ENCODE assay signal across 8 cellular contexts in genomic region chr6:152983637-152984386, GRCh38. TPM values are rescaled to one million over a fixed set of nuclear protein-coding genes. Genes with fewer than 3 reads are reported as not detected.
DNase-seq lines count a peak whose midpoint lies in the region; ATAC-seq and TF ChIP-seq lines count a peak whose summit lies in the region.

No MANE protein-coding gene starts in this region.

- WGBS in endodermal cell (ENCODE audit: insufficient coverage in 1 of 2, insufficient read length in 1 of 2), 2 experiments, result 0% methylated on average over 20 to 36 of the region's 36 CpGs
- WGBS in mesodermal cell (ENCODE audit: insufficient coverage in 2 of 2), 2 experiments, result 0 to 1% methylated on average over 8 to 23 of the region's 36 CpGs

- H3K9me3 ChIP-seq in endodermal cell (ENCODE audit: control insufficient read depth, low read length), result no peaks in the 10 kb centered on the region
- no peaks in the 10 kb centered on the region for H3K9me3 ChIP-seq in mesodermal cell (ENCODE audit: control insufficient read depth, low read length)

- peaks cover 27% of the 10 kb centered on the region for H3K4me1 Mint-ChIP-seq in endodermal cell

- H3K9me3 Mint-ChIP-seq in endodermal cell, result no peaks in the 10 kb centered on the region

- peak overlapping the region; percentile 99 for H3K27ac Mint-ChIP-seq in endodermal cell

- peak; percentile 28 for ATAC-seq in GM18909 (IDR thresholded peaks at IDR 0.05; ENCODE audit: poor library complexity, unreplicated experiment)
- ATAC-seq in HG03342 (IDR thresholded peaks at IDR 0.05; ENCODE audit: unreplicated experiment), result peak; percentile 23

- H3K36me3 Mint-ChIP-seq in endodermal cell (ENCODE audit: low read depth), result peaks cover 16% of the 10 kb centered on the region

- H3K27ac ChIP-seq in endodermal cell (ENCODE audit: low read depth, low read length) (peak overlapping the region; percentile 95), mesodermal cell (ENCODE audit: low read depth, low read length, severe bottlenecking) (peak overlapping the region; percentile 89)

- no peaks in the 10 kb centered on the region for H3K27me3 Mint-ChIP-seq in endodermal cell (ENCODE audit: insufficient read depth)

- H3K4me1 ChIP-seq in endodermal cell (ENCODE audit: control insufficient read depth, insufficient read depth, low read length), result no peaks in the 10 kb centered on the region
- no peaks in the 10 kb centered on the region for H3K4me1 ChIP-seq in mesodermal cell (ENCODE audit: control insufficient read depth, insufficient read depth, low read length, poor library complexity, severe bottlenecking)

- H3K36me3 ChIP-seq in endodermal cell (ENCODE audit: control insufficient read depth, insufficient read depth, low read length) (peaks cover 38% of the 10 kb centered on the region), mesodermal cell (ENCODE audit: control insufficient read depth, insufficient read depth, low read length) (peaks cover 21% of the 10 kb centered on the region)

- peak overlapping the region; percentile 79 for H3K4me3 Mint-ChIP-seq in endodermal cell

- peak overlapping the region; percentile 84 for H3K9ac ChIP-seq in endodermal cell (ENCODE audit: extremely low read depth, low read length, poor library complexity, severe bottlenecking)

- DNase-seq in AG09309 (ENCODE audit: low read depth), result peak; percentile 23
- DNase-seq in NOMO-1 (lab: John Stamatoyannopoulos, UW; ENCODE audit: unreplicated experiment in 2 of 2), result peak; percentile 66 to 79
- peak; percentile 90 for DNase-seq in activated CD8-positive, alpha-beta memory T cell treated with anti-CD3 and anti-CD28 coated beads, Interleukin-2, amount 50 U/mL, for 24 hours (ENCODE audit: extremely low read depth)
- DNase-seq in endodermal cell, result peak; percentile 98
- DNase-seq in stimulated activated CD8-positive, alpha-beta memory T cell treated with anti-CD3 and anti-CD28 coated beads, Interleukin-15, amount 100 ng/mL, for 24 hours (ENCODE audit: low read depth), result peak; percentile 93

- no peaks in the 10 kb centered on the region for H3K27me3 ChIP-seq in endodermal cell (ENCODE audit: control insufficient read depth, insufficient read depth, low read length, poor library complexity, severe bottlenecking)

- no peak for TF ChIP-seq CTCF in AG09309 (IDR thresholded peaks at IDR 0.05; ENCODE audit: control insufficient read depth, insufficient read depth, low read depth, low read length, missing control alignments)
- no peak for TF ChIP-seq CTCF in endodermal cell (conservative IDR thresholded peaks at IDR 0.05)

- H3K4me3 ChIP-seq in AG09309 (ENCODE audit: control insufficient read depth, low read depth, low read length), result peak overlapping the region; percentile 75
- peak overlapping the region; percentile 95 for H3K4me3 ChIP-seq in endodermal cell (ENCODE audit: low read length)
- H3K4me3 ChIP-seq in mesodermal cell (ENCODE audit: extremely low read depth, insufficient read depth, low read length, poor library complexity, severe bottlenecking), result peak overlapping the region; percentile 95

RNA-seq across cellular contexts. Expression of gene FBXO5, which starts 1.0 kb away (rescaled TPM):
- 10 to 100 TPM; 39.8 to 71.6 TPM for total RNA-seq in endodermal cell
- polyA plus RNA-seq in endodermal cell (2013, experiment 1 of 2), result 51.6 TPM
- polyA plus RNA-seq in endodermal cell (2013, experiment 2 of 2), result 54.8 TPM
- polyA plus RNA-seq in mesodermal cell (2013, experiment 1 of 2), result 30.6 TPM
- 33.0 TPM for polyA plus RNA-seq in mesodermal cell (2013, experiment 2 of 2)

RNA-seq across cellular contexts. Expression of gene MTRF1L, which starts 18.7 kb away (rescaled TPM):
- total RNA-seq in endodermal cell, result 10 to 100 TPM; 17.3 to 18.7 TPM
- polyA plus RNA-seq in endodermal cell (2013, experiment 1 of 2), result 18.1 TPM
- polyA plus RNA-seq in endodermal cell (2013, experiment 2 of 2), result 16.2 TPM
- 32.4 TPM for polyA plus RNA-seq in mesodermal cell (2013, experiment 1 of 2)
- polyA plus RNA-seq in mesodermal cell (2013, experiment 2 of 2), result 31.7 TPM

Comparison
In these comparisons a context has a peak if more than half of its experiments do, and no peak if none do; other contexts are left out.
1. Peak in every context shown above with its lines: DNase-seq, ATAC-seq, H3K4me3 ChIP-seq and H3K27ac ChIP-seq.
2. DNase-seq: peak in every context shown above with its lines; median percentile 98 in endodermal cell; 93 in stimulated activated CD8-positive, alpha-beta memory T cell treated with anti-CD3 and anti-CD28 coated beads, Interleukin-15, amount 100 ng/mL, for 24 hours; 90 in activated CD8-positive, alpha-beta memory T cell treated with anti-CD3 and anti-CD28 coated beads, Interleukin-2, amount 50 U/mL, for 24 hours; 72 in NOMO-1; 23 in AG09309.